ENCODE assay signal across 10 cellular contexts in genomic region chr13:66994097-66994496, GRCh38.
DNase-seq lines count a peak whose midpoint lies in the region; ATAC-seq, FAIRE-seq and TF ChIP-seq lines count a peak whose summit lies in the region.
"Had no signal": no experiment of that assay in that cellular context is flagged by ENCODE, and none has a peak within 500 bp of the region (broad histone marks: within the 10 kb centered on the region; RNA-seq: fewer than 3 reads in every experiment).

No MANE protein-coding gene starts in this region.

- no peak for TF ChIP-seq EP300 in SK-N-SH (IDR thresholded peaks at IDR 0.05; ENCODE audit: borderline replicate concordance in 1 of 2, low read depth in 1 of 2, low read length in 1 of 2)

- H3K4me1 ChIP-seq in SK-N-SH (ENCODE audit: control insufficient read depth in 1 of 2, insufficient read depth in 2 of 2, low read depth in 1 of 2, low read length in 1 of 2) (no peaks in the 10 kb centered on the region; a peak in 1 of 4 replicates), iPS-18a (ENCODE audit: control insufficient read depth, low read depth, low read length) (peaks cover 7% of the 10 kb centered on the region), skeletal muscle tissue (ENCODE audit: control insufficient read depth in 3 of 3, insufficient read depth in 3 of 3, low read length in 3 of 3) (no peaks in the 10 kb centered on the region)

- H3K4me3 Mint-ChIP-seq in MCF 10A (ENCODE audit: unreplicated experiment): peak overlapping the region; percentile 46

- CTCF ChIA-PET in SK-N-SH (lab: Yijun Ruan, JAX): no interaction called here
- CTCF ChIA-PET in MCF 10A (lab: Yijun Ruan, JAX): interaction anchor here (0.5 to 2.4 kb wide), 6 partner anchors 11 to 1467 kb away, joined by 3 to 5 read pairs (median 3); no protein-coding TSS in a partner anchor

- DNase-seq in SK-N-SH (peak; percentile 4), H54 (ENCODE audit: insufficient read length, low spot score) (peak; percentile 29), MG63 (peak; percentile 87), MCF 10A (ENCODE audit: unreplicated experiment) (peak; percentile 70), NCI-H1092 treated with DMSO at 0.1 percent for 48 hours (lab: John Stamatoyannopoulos, UW) (no peak)

- H3F3A ChIP-seq in SK-N-SH (replicated peaks; ENCODE audit: insufficient read depth): no peaks in the 10 kb centered on the region

- H3K4me1 Mint-ChIP-seq in MCF 10A (ENCODE audit: insufficient read depth, unreplicated experiment): peaks cover 13% of the 10 kb centered on the region

- H3K4me3 ChIP-seq in SK-N-SH (ENCODE audit: low read depth in 2 of 2, low read length in 1 of 2): peak overlapping the region in 1 of 2 experiments; percentile 17; a peak in 1 of 4 replicates
- peak overlapping the region; percentile 26 for H3K4me3 ChIP-seq in MG63
- H3K4me3 ChIP-seq in iPS-18a (ENCODE audit: low read length): peak overlapping the region; percentile 23
- peak overlapping the region; percentile 34 to 59 (median 52) for H3K4me3 ChIP-seq in skeletal muscle tissue (ENCODE audit: low read length in 3 of 3)

- no peak for ATAC-seq in SK-N-SH treated with all-trans-retinoic acid at 6 μM for 48 hours

- no peaks in the 10 kb centered on the region for H3K27me3 Mint-ChIP-seq in MCF 10A (ENCODE audit: insufficient read depth, unreplicated experiment)

- H3K9me3 ChIP-seq in SK-N-SH: no peaks in the 10 kb centered on the region
- no peaks in the 10 kb centered on the region for H3K9me3 ChIP-seq in MG63
- H3K9me3 ChIP-seq in iPS-18a (ENCODE audit: control insufficient read depth, low read depth, low read length): no peaks in the 10 kb centered on the region
- no peaks in the 10 kb centered on the region for H3K9me3 ChIP-seq in skeletal muscle tissue (ENCODE audit: control insufficient read depth in 3 of 3, low read length in 3 of 3)

- H3K4me2 ChIP-seq in SK-N-SH: no peak overlapping the region

- TF ChIP-seq RAD21 in SK-N-SH (IDR thresholded peaks at IDR 0.05; ENCODE audit: low read length): no peak

- peaks cover 13% of the 10 kb centered on the region for H3K9me3 Mint-ChIP-seq in MCF 10A (ENCODE audit: unreplicated experiment)

- POLR2A ChIA-PET in SK-N-SH (lab: Yijun Ruan, JAX) (no interaction called here), MCF 10A (lab: Yijun Ruan, JAX) (interaction anchor here (0.7 kb wide), 1 partner anchor 279 kb away, joined by 3 read pairs; no protein-coding TSS in a partner anchor)

- intact Hi-C loops in MCF 10A (cut with micrococcal nuclease): loop anchor here (5.0 to 10.0 kb wide), 2 partner anchors 231 to 307 kb away; no protein-coding TSS in a partner anchor

- BruUV-seq in MCF 10A (replicated peaks; lab: Mats Ljungman, UMichigan): no TSS peak

- H3K27ac Mint-ChIP-seq in MCF 10A (ENCODE audit: low read depth, unreplicated experiment): peak overlapping the region; percentile 31

- peak; percentile 87 for FAIRE-seq in H54 (lab: Jason Lieb, UNC)
- FAIRE-seq: G401.6 had no signal

- no peaks in the 10 kb centered on the region for H4K20me1 ChIP-seq in SK-N-SH (ENCODE audit: insufficient read depth)

- no peak overlapping the region for H2AFZ ChIP-seq in SK-N-SH (ENCODE audit: low read depth)

- no peaks in the 10 kb centered on the region for H3K9me2 ChIP-seq in SK-N-SH

- H3K79me2 ChIP-seq in SK-N-SH (ENCODE audit: insufficient read depth): no peaks in the 10 kb centered on the region

- no peaks in the 10 kb centered on the region for H3K27me3 ChIP-seq in SK-N-SH (ENCODE audit: insufficient read depth)
- no peaks in the 10 kb centered on the region for H3K27me3 ChIP-seq in MG63
- H3K27me3 ChIP-seq in iPS-18a (ENCODE audit: control insufficient read depth, insufficient read depth, low read length): no peaks in the 10 kb centered on the region
- no peaks in the 10 kb centered on the region for H3K27me3 ChIP-seq in skeletal muscle tissue (ENCODE audit: control insufficient read depth in 3 of 3, insufficient read depth in 3 of 3, low read length in 3 of 3)

- H3K36me3 ChIP-seq in SK-N-SH (replicated peaks in 1 of 2; ENCODE audit: control insufficient read depth in 1 of 2, insufficient read depth in 2 of 2, low read length in 1 of 2) (no peaks in the 10 kb centered on the region), MG63 (no peaks in the 10 kb centered on the region), iPS-18a (ENCODE audit: control insufficient read depth, low read depth, low read length) (no peaks in the 10 kb centered on the region), skeletal muscle tissue (ENCODE audit: control insufficient read depth in 3 of 3, insufficient read depth in 3 of 3, low read length in 3 of 3) (no peaks in the 10 kb centered on the region)

- H3K27ac ChIP-seq in SK-N-SH (ENCODE audit: low read depth in 2 of 2, low read length in 1 of 2): no peak overlapping the region
- no peak overlapping the region for H3K27ac ChIP-seq in iPS-18a (ENCODE audit: low read length)
- H3K27ac ChIP-seq in skeletal muscle tissue (ENCODE audit: low read depth, low read length): no peak overlapping the region
- H3K27ac ChIP-seq: epithelial cell of prostate had no signal

- TF ChIP-seq POLR2A in H54 (IDR thresholded peaks at IDR 0.05; ENCODE audit: low read depth, low read length): no peak

- no peak overlapping the region for H3K9ac ChIP-seq in SK-N-SH
- H3K9ac ChIP-seq in iPS-18a (ENCODE audit: low read length): no peak overlapping the region
- H3K9ac ChIP-seq in skeletal muscle tissue (ENCODE audit: low read depth in 1 of 3, low read length in 3 of 3): no peak overlapping the region

- peak; percentile 12; the same call in 1 of the 2 replicates for TF ChIP-seq CTCF in SK-N-SH (IDR thresholded peaks at IDR 0.05)
- peak; percentile 42 for TF ChIP-seq CTCF in MCF 10A (IDR thresholded peaks at IDR 0.05; ENCODE audit: unreplicated experiment)

- 86% methylated on average over 13 of the region's 13 CpGs for WGBS in SK-N-SH (ENCODE audit: low lambda C conversion rate)

- no peaks in the 10 kb centered on the region for H3K36me3 Mint-ChIP-seq in MCF 10A (ENCODE audit: insufficient read depth, unreplicated experiment)

TF ChIP-seq in SK-N-SH, 30 proteins besides CTCF, POLR2A, EP300 and RAD21:
- TF ChIP-seq, protein P1, sequence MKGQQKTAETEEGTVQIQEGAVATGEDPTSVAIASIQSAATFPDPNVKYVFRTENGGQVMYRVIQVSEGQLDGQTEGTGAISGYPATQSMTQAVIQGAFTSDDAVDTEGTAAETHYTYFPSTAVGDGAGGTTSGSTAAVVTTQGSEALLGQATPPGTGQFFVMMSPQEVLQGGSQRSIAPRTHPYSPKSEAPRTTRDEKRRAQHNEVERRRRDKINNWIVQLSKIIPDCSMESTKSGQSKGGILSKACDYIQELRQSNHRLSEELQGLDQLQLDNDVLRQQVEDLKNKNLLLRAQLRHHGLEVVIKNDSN (IDR thresholded peaks at IDR 0.05; ENCODE audit: borderline replicate concordance, low read depth): no peak

TF ChIP-seq in SK-N-SH treated with all-trans-retinoic acid at 6 μM for 48 hours, 23 proteins besides CTCF, POLR2A, EP300 and RAD21:
- TF ChIP-seq ZNF70 (CRISPR knock-in tag; IDR thresholded peaks at IDR 0.05): no peak
- TF ChIP-seq PATZ1 (CRISPR knock-in tag; IDR thresholded peaks at IDR 0.05; ENCODE audit: borderline replicate concordance): no peak
